ENCODE assay signal across 1 cellular context in genomic region chr1:26078286-26079177, GRCh38.
TF ChIP-seq lines count a peak whose summit lies in the region.

No MANE protein-coding gene starts in this region.

TF ChIP-seq in SK-N-SH treated with all-trans-retinoic acid at 6 μM for 48 hours, 23 proteins besides CTCF, POLR2A, EP300 and RAD21:
- no peak for TF ChIP-seq PPARA (CRISPR knock-in tag; IDR thresholded peaks at IDR 0.05; ENCODE audit: borderline replicate concordance)
- TF ChIP-seq ZNF70 (CRISPR knock-in tag; IDR thresholded peaks at IDR 0.05) = no peak
- TF ChIP-seq ESRRG (CRISPR knock-in tag; IDR thresholded peaks at IDR 0.05) = no peak
- no peak for TF ChIP-seq TOX (CRISPR knock-in tag; IDR thresholded peaks at IDR 0.05; ENCODE audit: borderline replicate concordance)
- TF ChIP-seq TSHZ2 (CRISPR knock-in tag; IDR thresholded peaks at IDR 0.05) = no peak
- TF ChIP-seq ZFP30 (CRISPR knock-in tag; IDR thresholded peaks at IDR 0.05) = no peak
- no peak for TF ChIP-seq TCF4 (CRISPR knock-in tag; IDR thresholded peaks at IDR 0.05; ENCODE audit: borderline replicate concordance)
- no peak for TF ChIP-seq GLIS3 (CRISPR knock-in tag; IDR thresholded peaks at IDR 0.05)
